In the genomic region with DNA sequence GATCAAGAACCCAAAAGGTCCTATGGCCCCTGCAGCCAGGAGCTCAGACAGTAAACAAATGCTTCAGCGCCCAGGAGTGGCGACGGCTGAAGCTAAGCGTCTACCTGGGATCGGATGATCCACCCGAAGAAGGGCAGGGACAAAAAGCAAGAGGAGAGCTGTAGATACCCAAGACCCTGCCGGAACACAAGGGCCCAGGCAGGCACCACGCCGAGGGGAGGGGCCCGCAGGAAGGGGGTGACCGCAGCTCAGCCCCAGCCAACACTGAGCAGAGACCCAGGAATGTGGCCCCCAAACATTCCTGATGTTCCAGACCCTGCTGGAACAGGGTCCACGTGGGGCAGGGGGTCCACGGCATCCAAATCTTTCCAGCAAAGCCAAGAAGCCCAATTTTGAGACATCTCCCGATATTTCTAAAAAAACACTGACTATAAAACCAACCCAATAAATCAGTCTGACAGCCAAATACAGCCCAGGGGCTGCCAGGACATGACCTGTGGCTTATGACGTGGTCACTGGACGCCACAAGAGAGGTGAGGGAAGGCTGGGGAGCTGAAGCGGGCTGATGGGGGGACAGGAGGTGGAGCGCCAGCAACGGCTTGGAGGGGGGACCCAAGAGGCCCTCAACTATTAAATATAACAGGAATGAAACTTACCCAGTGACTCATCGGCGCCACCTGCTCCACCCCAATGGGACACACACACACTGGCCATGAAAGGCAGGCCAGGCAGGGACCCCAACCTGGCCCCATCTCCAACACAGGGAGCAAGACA, we compare ENCODE assay signal across 10 cellular contexts. TPM values are rescaled to one million over a fixed set of nuclear protein-coding genes. Genes with fewer than 3 reads are reported as not detected.
DNase-seq lines count a peak whose midpoint lies in the region; ATAC-seq and TF ChIP-seq lines count a peak whose summit lies in the region.
"Had no signal": no experiment of that assay in that cellular context is flagged by ENCODE, and none has a peak within 500 bp of the region (broad histone marks: within the 10 kb centered on the region; RNA-seq: fewer than 3 reads in every experiment).

No MANE protein-coding gene starts in this region.

- H3K9me3 ChIP-seq in BE2C = no peaks in the 10 kb centered on the region

- peaks cover 38% of the 10 kb centered on the region for H3K4me1 ChIP-seq in BE2C

- DNase-seq in BE2C = no peak
- DNase-seq in HFFc6 = peak; percentile 18
- no peak for DNase-seq in naive B cell
- DNase-seq in midbrain (lab: John Stamatoyannopoulos, UW) = no peak
- DNase-seq in stimulated activated naive CD4-positive, alpha-beta T cell treated with Interleukin-2 at 50 U/mL for 16 hours (lab: John Stamatoyannopoulos, UW) = no peak
- DNase-seq in SK-N-DZ (ENCODE audit: low spot score) = no peak
- DNase-seq: activated CD8-positive, alpha-beta memory T cell treated with anti-CD3 and anti-CD28 coated beads, Interleukin-2, amount 10 ng/mL, durations not matched to agents 7 days and 5 days; GF-D8 had no signal

- H3K36me3 Mint-ChIP-seq in HFFc6 (ENCODE audit: low read depth) (peaks cover 8% of the 10 kb centered on the region), brain (peaks cover 11% of the 10 kb centered on the region), naive B cell (peaks cover 5 to 9% of the 10 kb centered on the region in 2 donors)
- H3K36me3 Mint-ChIP-seq: activated CD8-positive, alpha-beta memory T cell treated with anti-CD3 and anti-CD28 coated beads, Interleukin-2, amount 10 ng/mL, durations not matched to agents 7 days and 5 days had no signal

- H3K27me3 Mint-ChIP-seq in HFFc6 (ENCODE audit: insufficient read depth) = no peaks in the 10 kb centered on the region; the same call in 1 of the 2 replicates
- H3K27me3 Mint-ChIP-seq in brain = peaks cover 4% of the 10 kb centered on the region
- H3K27me3 Mint-ChIP-seq in naive B cell = no peaks in the 10 kb centered on the region
- H3K27me3 Mint-ChIP-seq: activated CD8-positive, alpha-beta memory T cell treated with anti-CD3 and anti-CD28 coated beads, Interleukin-2, amount 10 ng/mL, durations not matched to agents 7 days and 5 days had no signal

- peaks cover 86% of the 10 kb centered on the region for H3K4me1 Mint-ChIP-seq in HFFc6 (ENCODE audit: low read depth)
- H3K4me1 Mint-ChIP-seq in brain = peaks cover 90% of the 10 kb centered on the region
- peaks cover 49 to 75% (median 60%) of the 10 kb centered on the region in 3 donors for H3K4me1 Mint-ChIP-seq in naive B cell

- H3K4me3 ChIP-seq in BE2C (ENCODE audit: low read depth, low read length) = no peak overlapping the region

- peak overlapping the region; percentile 20 for H3K27ac Mint-ChIP-seq in HFFc6
- peak overlapping the region; percentile 66 to 98 (median 88) for H3K27ac Mint-ChIP-seq in brain
- H3K27ac Mint-ChIP-seq in naive B cell = peak overlapping the region in 3 of 6 donors; percentile 22 to 95 (median 69)
- H3K27ac Mint-ChIP-seq: activated CD8-positive, alpha-beta memory T cell treated with anti-CD3 and anti-CD28 coated beads, Interleukin-2, amount 10 ng/mL, durations not matched to agents 7 days and 5 days had no signal

- no peaks in the 10 kb centered on the region for H3K9me3 Mint-ChIP-seq in HFFc6
- H3K9me3 Mint-ChIP-seq in brain = peaks cover 0 to 4% (median 0%) of the 10 kb centered on the region in 5 experiments
- H3K9me3 Mint-ChIP-seq in naive B cell = peaks cover 0 to under 1% (median 0%) of the 10 kb centered on the region in 7 donors

- ATAC-seq in naive B cell (ENCODE audit: low read depth in 2 of 2) = peak; percentile 13 to 46
- ATAC-seq in GM19467 (IDR thresholded peaks at IDR 0.05; ENCODE audit: unreplicated experiment) = no peak
- ATAC-seq: activated CD8-positive, alpha-beta memory T cell treated with anti-CD3 and anti-CD28 coated beads, Interleukin-2, amount 10 ng/mL, durations not matched to agents 7 days and 5 days had no signal

- H3K4me3 Mint-ChIP-seq in HFFc6 (peak overlapping the region; percentile 18), brain (peak overlapping the region in 3 of 5 experiments; percentile 28 to 60 (median 52)), naive B cell (peak overlapping the region in 3 of 8 donors; percentile 9 to 36 (median 25))
- H3K4me3 Mint-ChIP-seq: activated CD8-positive, alpha-beta memory T cell treated with anti-CD3 and anti-CD28 coated beads, Interleukin-2, amount 10 ng/mL, durations not matched to agents 7 days and 5 days had no signal

- H3K27me3 ChIP-seq in BE2C = no peaks in the 10 kb centered on the region

- TF ChIP-seq CTCF in BE2C (IDR thresholded peaks at IDR 0.05; ENCODE audit: low read depth, low read length) = 0 out of 2 replicates have a peak, but pooled peaks have one; percentile 6
- no peak for TF ChIP-seq CTCF in HFFc6 (IDR thresholded peaks at IDR 0.05)
- TF ChIP-seq CTCF in brain (conservative IDR thresholded peaks at IDR 0.05) = no peak

- H3K36me3 ChIP-seq in BE2C = peaks cover 3% of the 10 kb centered on the region

RNA-seq across cellular contexts. Expression of gene NCOR2, which starts 58.9 kb away (rescaled TPM):
- polyA plus RNA-seq in BE2C (2012; ENCODE audit: insufficient read depth, insufficient read length, low read depth) = 138 TPM
- total RNA-seq in HFFc6 (2021; fragmentation: NEBNext Ultra II Directional; extraction: Animal tissue kit (Norgen Biotek cat#: 25700)) = 100 to 1,000 TPM; 237 to 249 (median 240) TPM
- polyA plus RNA-seq in brain (ENCODE audit: insufficient read depth, low read depth, low replicate concordance) (78.6 TPM), naive B cell (ENCODE audit: low read depth in 6 of 6) (10 to 100 TPM in 1 of 6 donors, 1 to 10 TPM in 5; 2.4 to 15.8 (median 4.0) TPM)
- 11.5 and 13.0 TPM in 2 replicates for polyA plus RNA-seq in SK-N-DZ (2014; cell fraction: cytosol; rRNA removed)
- polyA plus RNA-seq in SK-N-DZ (2014; cell fraction: nucleus; rRNA removed) = 19.1 and 41.1 TPM in 2 replicates
